ENCODE assay signal across 21 cellular contexts in genomic region chr1:165068716-165069115, GRCh38.
A peak's percentile ranks its signal among the peaks of the same experiment; 100 is the strongest.
DNase-seq lines count a peak whose midpoint lies in the region; ATAC-seq, FAIRE-seq and TF ChIP-seq lines count a peak whose summit lies in the region.
"Had no signal": no experiment of that assay in that cellular context is flagged by ENCODE, and none has a peak within 500 bp of the region (broad histone marks: within the 10 kb centered on the region; RNA-seq: fewer than 3 reads in every experiment).

No MANE protein-coding gene starts in this region.

- no peaks in the 10 kb centered on the region for H3K36me3 ChIP-seq in pancreas
- H3K36me3 ChIP-seq: brain microvascular endothelial cell, upper lobe of right lung had no signal

- no peaks in the 10 kb centered on the region for H3K4me1 ChIP-seq in pancreas
- H3K4me1 ChIP-seq: upper lobe of right lung had no signal

- FAIRE-seq in pancreas (lab: Jason Lieb, UNC), result no peak
- FAIRE-seq: A204.1, GM12878, H54, TTC549 had no signal

- H3K27ac ChIP-seq in substantia nigra (ENCODE audit: low read depth, low read length, poor library complexity, severe bottlenecking), result peak overlapping the region; percentile 89
- H3K27ac ChIP-seq in pancreas, result no peak overlapping the region
- H3K27ac ChIP-seq: brain microvascular endothelial cell, SK-N-MC, upper lobe of right lung had no signal

- 63 to 74% methylated on average over 5 of the region's 5 CpGs for WGBS in pancreas, 2 donors

- no peak overlapping the region for H3K4me3 ChIP-seq in pancreas
- H3K4me3 ChIP-seq: GM12878, SK-N-MC, upper lobe of right lung had no signal

- intact Hi-C loops in pancreas (cut with DNase I), result no loop called here

- TF ChIP-seq CTCF in pancreas (IDR thresholded peaks at IDR 0.05), result no peak

- DNase-seq in NCI-H2029 (lab: John Stamatoyannopoulos, UW) (peak; percentile 19), NCI-H2029 treated with DMSO at 0.1 percent for 48 hours (lab: John Stamatoyannopoulos, UW) (no peak), SHP77 (lab: John Stamatoyannopoulos, UW) (peak; percentile 81 to 91), inferior parietal cortex (ENCODE audit: extremely low spot score) (peak; percentile 55), substantia nigra (lab: John Stamatoyannopoulos, UW) (peak in 35 of 49 donors; percentile 5 to 73 (median 35)), pancreas (no peak)
- DNase-seq in stimulated activated CD4-positive, alpha-beta T cell treated with anti-CD3 and anti-CD28 coated beads, Interleukin-2, amount 100 ng/mL, for 24 hours, result no peak
- DNase-seq: activated CD4-positive, alpha-beta T cell treated with anti-CD3 and anti-CD28 coated beads, Interleukin-2, amount 10 ng/mL, durations not matched to agents 24 days and 14 days; brain microvascular endothelial cell; effector CD4-positive, alpha-beta T cell; mammary epithelial cell; NCI-H2081 treated with DMSO at 0.1 percent for 48 hours; OCI-M1; upper lobe of right lung had no signal

- no peaks in the 10 kb centered on the region for H3K9me3 ChIP-seq in pancreas
- H3K9me3 ChIP-seq: upper lobe of right lung had no signal

- H3K27me3 ChIP-seq in pancreas, result no peaks in the 10 kb centered on the region
- H3K27me3 ChIP-seq: brain microvascular endothelial cell, upper lobe of right lung had no signal

- ATAC-seq in pancreas, result no peak
- ATAC-seq in GM21390 (IDR thresholded peaks at IDR 0.05; ENCODE audit: unreplicated experiment), result no peak
- ATAC-seq: GM12878; stimulated activated memory B cell treated with anti-CD40 and anti-IgM and Interleukin-4, amounts not matched to agents 10 μg/mL and 1 μg/mL and 100 μg/mL, for 72 hours; upper lobe of right lung had no signal

Comparison
In these comparisons a context has a peak if more than half of its experiments do, and no peak if none do; other contexts are left out.
1. DNase-seq: peak in NCI-H2029 (single experiment), SHP77 (2 of 2), inferior parietal cortex (single experiment) and substantia nigra (35 of 49); none in NCI-H2029 treated with DMSO at 0.1 percent for 48 hours (single experiment), pancreas (0 of 6) and stimulated activated CD4-positive, alpha-beta T cell treated with anti-CD3 and anti-CD28 coated beads, Interleukin-2, amount 100 ng/mL, for 24 hours (0 of 2).